22 cellular contexts compared by ENCODE assay signal in genomic region chr10:62993121-62993520, GRCh38.
DNase-seq lines count a peak whose midpoint lies in the region; ATAC-seq, FAIRE-seq and TF ChIP-seq lines count a peak whose summit lies in the region.
"Had no signal": no experiment of that assay in that cellular context is flagged by ENCODE, and none has a peak within 500 bp of the region (broad histone marks: within the 10 kb centered on the region; RNA-seq: fewer than 3 reads in every experiment).

No MANE protein-coding gene starts in this region.

- no peaks in the 10 kb centered on the region for H3K27me3 ChIP-seq in GM23338 (ENCODE audit: insufficient read depth)
- no peaks in the 10 kb centered on the region for H3K27me3 ChIP-seq in astrocyte (ENCODE audit: insufficient read depth, low read length)
- H3K27me3 ChIP-seq: ascending aorta, upper lobe of right lung had no signal

- H3K4me3 Mint-ChIP-seq in GM23338 = no peak overlapping the region
- H3K4me3 Mint-ChIP-seq in astrocyte (ENCODE audit: unreplicated experiment) = no peak overlapping the region
- H3K4me3 Mint-ChIP-seq: nephron had no signal

- H4K20me1 ChIP-seq in GM23338 (replicated peaks; ENCODE audit: insufficient read depth) (no peaks in the 10 kb centered on the region), astrocyte (ENCODE audit: insufficient read depth, low read length) (no peaks in the 10 kb centered on the region)

- H3K9me3 Mint-ChIP-seq in GM23338 (no peaks in the 10 kb centered on the region), astrocyte (ENCODE audit: unreplicated experiment) (no peaks in the 10 kb centered on the region)
- H3K9me3 Mint-ChIP-seq: activated naive CD4-positive, alpha-beta T cell treated with anti-CD3 and anti-CD28 coated beads, Interleukin-2, amount 50 U/mL, for 72 hours; nephron had no signal

- no peaks in the 10 kb centered on the region for H3F3A ChIP-seq in GM23338 (replicated peaks; ENCODE audit: low read depth)

- H3K9ac ChIP-seq in astrocyte (ENCODE audit: low read length) = no peak overlapping the region
- H3K9ac ChIP-seq: KMS-11 had no signal

- FAIRE-seq in astrocyte (lab: Jason Lieb, UNC) = no peak
- FAIRE-seq: endometrium, GM18507, kidney had no signal

- H3K4me1 ChIP-seq in GM23338 (ENCODE audit: insufficient read depth) (no peaks in the 10 kb centered on the region), astrocyte (ENCODE audit: insufficient read depth, low read length) (peaks cover 17% of the 10 kb centered on the region)
- H3K4me1 ChIP-seq: ascending aorta, Caco-2, upper lobe of right lung had no signal

- H3K27ac Mint-ChIP-seq in GM23338 (no peak overlapping the region), astrocyte (ENCODE audit: unreplicated experiment) (no peak overlapping the region)
- H3K27ac Mint-ChIP-seq: nephron had no signal

- peaks cover 9% of the 10 kb centered on the region; the same call in 1 of the 2 replicates for H3K9me2 ChIP-seq in GM23338 (ENCODE audit: insufficient read depth)

- H3K27me3 Mint-ChIP-seq in GM23338 (ENCODE audit: insufficient read depth, low read depth, poor library complexity) (no peaks in the 10 kb centered on the region), astrocyte (ENCODE audit: low read depth, unreplicated experiment) (no peaks in the 10 kb centered on the region)

- no peaks in the 10 kb centered on the region for H3K36me3 ChIP-seq in GM23338 (ENCODE audit: insufficient read depth)
- no peaks in the 10 kb centered on the region for H3K36me3 ChIP-seq in astrocyte (ENCODE audit: insufficient read depth, low read length)
- H3K36me3 ChIP-seq: ascending aorta, upper lobe of right lung had no signal

- H3K27ac ChIP-seq in GM23338 (ENCODE audit: low read depth) = no peak overlapping the region
- H3K27ac ChIP-seq in astrocyte (ENCODE audit: low read depth, low read length) = no peak overlapping the region
- H3K27ac ChIP-seq: ascending aorta, HL-60, KMS-11, upper lobe of right lung had no signal

- H3K4me1 Mint-ChIP-seq in GM23338 (no peaks in the 10 kb centered on the region), astrocyte (ENCODE audit: low read depth, unreplicated experiment) (peaks cover 26% of the 10 kb centered on the region)

- H3K4me2 ChIP-seq in GM23338 (no peak overlapping the region), astrocyte (ENCODE audit: low read length) (no peak overlapping the region)
- H3K4me2 ChIP-seq: KMS-11, smooth muscle cell had no signal

- no peaks in the 10 kb centered on the region for H3K9me3 ChIP-seq in astrocyte (ENCODE audit: insufficient read depth, low read depth, low read length)
- H3K9me3 ChIP-seq: ascending aorta, Caco-2, upper lobe of right lung had no signal

- H2AFZ ChIP-seq in GM23338 = peak overlapping the region; percentile 57; the same call in 1 of the 2 replicates
- H2AFZ ChIP-seq in astrocyte (ENCODE audit: low read depth, low read length) = no peak overlapping the region

- H3K36me3 Mint-ChIP-seq in GM23338 (ENCODE audit: low read depth) (no peaks in the 10 kb centered on the region), astrocyte (ENCODE audit: low read depth, unreplicated experiment) (no peaks in the 10 kb centered on the region)
- H3K36me3 Mint-ChIP-seq: activated naive CD4-positive, alpha-beta T cell treated with anti-CD3 and anti-CD28 coated beads, Interleukin-2, amount 50 U/mL, for 72 hours had no signal

- H3K4me3 ChIP-seq in AG10803 (ENCODE audit: low read length) (no peak overlapping the region), GM23338 (no peak overlapping the region), astrocyte (ENCODE audit: insufficient read depth, low read depth, low read length) (no peak overlapping the region)
- H3K4me3 ChIP-seq: ascending aorta, smooth muscle cell, upper lobe of right lung had no signal

- TF ChIP-seq CTCF in AG10803 (conservative IDR thresholded peaks at IDR 0.05; ENCODE audit: low read length) (no peak), GM23338 (conservative IDR thresholded peaks at IDR 0.05; ENCODE audit: low read depth in 2 of 2) (no peak), astrocyte (IDR thresholded peaks at IDR 0.05; ENCODE audit: insufficient read depth, low read depth, low read length) (no peak)

- H3K79me2 ChIP-seq in GM23338 (replicated peaks; ENCODE audit: insufficient read depth) (no peaks in the 10 kb centered on the region), astrocyte (ENCODE audit: insufficient read depth, low read length) (no peaks in the 10 kb centered on the region)

- ATAC-seq in GM23338 = no peak
- ATAC-seq in SK-N-SH treated with all-trans-retinoic acid at 6 μM for 48 hours = no peak
- ATAC-seq: upper lobe of right lung had no signal

- DNase-seq in AG10803 (ENCODE audit: low read depth) (peak; percentile 55), GM23338 (ENCODE audit: low spot score) (no peak), astrocyte (ENCODE audit: low read depth) (peak; percentile 62), myocyte (ENCODE audit: low read depth) (peak; percentile 59), NCI-H748 (lab: John Stamatoyannopoulos, UW; ENCODE audit: unreplicated experiment) (no peak), T-helper 9 cell (no peak)
- DNase-seq: activated CD4-positive, alpha-beta T cell treated with anti-CD3 and anti-CD28 coated beads, Interleukin-2, amount 50 U/mL, for 1 hour; Caco-2; DMS79; GF-D8; kidney; NCI-H1436 treated with DMSO at 0.1 percent for 48 hours; upper lobe of right lung had no signal

TF ChIP-seq in GM23338, 12 proteins besides CTCF, POLR2A, EP300 and RAD21 (continues in another document):
- no peak for TF ChIP-seq NANOG (IDR thresholded peaks at IDR 0.05; ENCODE audit: borderline replicate concordance)
- no peak for TF ChIP-seq ZNF114 (CRISPR knock-in tag; IDR thresholded peaks at IDR 0.05)
- TF ChIP-seq ZNF331 (CRISPR knock-in tag; IDR thresholded peaks at IDR 0.05; ENCODE audit: low read depth) = no peak

TF ChIP-seq in SK-N-SH treated with all-trans-retinoic acid at 6 μM for 48 hours, 23 proteins besides CTCF, POLR2A, EP300 and RAD21:
- TF ChIP-seq CSDC2 (CRISPR knock-in tag; IDR thresholded peaks at IDR 0.05) = no peak
- TF ChIP-seq, protein P1, sequence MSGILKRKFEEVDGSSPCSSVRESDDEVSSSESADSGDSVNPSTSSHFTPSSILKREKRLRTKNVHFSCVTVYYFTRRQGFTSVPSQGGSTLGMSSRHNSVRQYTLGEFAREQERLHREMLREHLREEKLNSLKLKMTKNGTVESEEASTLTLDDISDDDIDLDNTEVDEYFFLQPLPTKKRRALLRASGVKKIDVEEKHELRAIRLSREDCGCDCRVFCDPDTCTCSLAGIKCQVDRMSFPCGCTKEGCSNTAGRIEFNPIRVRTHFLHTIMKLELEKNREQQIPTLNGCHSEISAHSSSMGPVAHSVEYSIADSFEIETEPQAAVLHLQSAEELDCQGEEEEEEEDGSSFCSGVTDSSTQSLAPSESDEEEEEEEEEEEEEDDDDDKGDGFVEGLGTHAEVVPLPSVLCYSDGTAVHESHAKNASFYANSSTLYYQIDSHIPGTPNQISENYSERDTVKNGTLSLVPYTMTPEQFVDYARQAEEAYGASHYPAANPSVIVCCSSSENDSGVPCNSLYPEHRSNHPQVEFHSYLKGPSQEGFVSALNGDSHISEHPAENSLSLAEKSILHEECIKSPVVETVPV (CRISPR knock-in tag; IDR thresholded peaks at IDR 0.05) = no peak
TF ChIP-seq in SK-N-SH treated with all-trans-retinoic acid at 6 μM for 48 hours: peak in this region for 0.

Comparison
In these comparisons a context has a peak if more than half of its experiments do, and no peak if none do; other contexts are left out.
1. DNase-seq: peak in AG10803 (single experiment), astrocyte (single experiment) and myocyte (single experiment); none in GM23338 (single experiment), NCI-H748 (single experiment) and T-helper 9 cell (single experiment).